Comparison of ENCODE assay signal across 20 cellular contexts in the genomic region with DNA sequence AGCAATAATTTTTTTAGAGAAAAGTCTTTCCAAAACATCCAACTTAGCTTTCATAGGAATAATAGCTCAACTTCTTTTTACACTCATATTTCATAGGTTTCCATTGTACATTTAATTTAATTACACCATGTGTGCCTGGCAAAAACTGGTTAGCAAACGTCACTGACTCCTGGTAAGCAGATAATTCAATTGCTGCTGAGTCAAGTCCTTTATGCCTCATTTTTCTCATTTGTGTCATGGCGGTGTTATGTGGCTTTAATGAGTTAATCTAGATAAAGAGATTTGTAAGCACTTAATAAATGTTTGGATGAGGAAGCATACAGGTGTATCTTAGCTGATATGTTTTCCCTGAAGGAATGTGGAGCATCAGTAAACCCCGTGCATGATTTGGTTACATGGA. TPM values are rescaled to one million over a fixed set of nuclear protein-coding genes. Genes with fewer than 3 reads are reported as not detected.
A peak's percentile ranks its signal among the peaks of the same experiment; 100 is the strongest.
DNase-seq lines count a peak whose midpoint lies in the region; ATAC-seq and TF ChIP-seq lines count a peak whose summit lies in the region.
"Had no signal": no experiment of that assay in that cellular context is flagged by ENCODE, and none has a peak within 500 bp of the region (broad histone marks: within the 10 kb centered on the region; RNA-seq: fewer than 3 reads in every experiment).

No MANE protein-coding gene starts in this region.

- DNase-seq in BE2C (peak; percentile 54), SK-N-SH (peak; percentile 51), left colon (no peak), 8988T (no peak)
- DNase-seq in effector CD8-positive, alpha-beta T cell (lab: John Stamatoyannopoulos, UW) = no peak
- DNase-seq: C1 segment of cervical spinal cord; CD8-positive, alpha-beta T cell; EL; GF-D8; H7; HFFc6; KG1; NCI-H1694; NCI-H2081; NCI-H2171; NK-92 treated with Interleukin-12 subunit alpha and Interleukin-12 subunit beta, amount 100 ng/mL, for 24 hours; T-helper 2 cell had no signal

- POLR2A ChIA-PET in HEK293 (lab: Yijun Ruan, JAX) = no interaction called here
- POLR2A ChIA-PET in SK-N-SH (lab: Yijun Ruan, JAX) = no interaction called here

- H3K4me3 ChIP-seq in BE2C (ENCODE audit: low read depth, low read length) (peak overlapping the region; percentile 28), HEK293 (ENCODE audit: low read depth, low read length) (no peak overlapping the region), SK-N-SH (ENCODE audit: low read depth in 2 of 2, low read length in 1 of 2) (no peak overlapping the region)

- no peak overlapping the region for H3K9ac ChIP-seq in SK-N-SH

- no peak for TF ChIP-seq CTCF in BE2C (IDR thresholded peaks at IDR 0.05; ENCODE audit: low read depth, low read length)
- no peak for TF ChIP-seq CTCF in HEK293 (tag by site-specific recombination; IDR thresholded peaks at IDR 0.05)
- TF ChIP-seq CTCF in SK-N-SH (IDR thresholded peaks at IDR 0.05) = no peak

- ATAC-seq in left colon = peak; percentile 6
- ATAC-seq in HG03521 (IDR thresholded peaks at IDR 0.05; ENCODE audit: unreplicated experiment) = no peak
- ATAC-seq: CD8-positive, alpha-beta T cell; Right ventricle myocardium inferior had no signal

- TF ChIP-seq EP300 in SK-N-SH (IDR thresholded peaks at IDR 0.05; ENCODE audit: borderline replicate concordance in 1 of 2, low read depth in 1 of 2, low read length in 1 of 2) = no peak

- no peaks in the 10 kb centered on the region for H3K9me2 ChIP-seq in SK-N-SH

- no peak overlapping the region for H3K4me2 ChIP-seq in SK-N-SH

- H3K79me2 ChIP-seq in SK-N-SH (ENCODE audit: insufficient read depth) = no peaks in the 10 kb centered on the region

- H3K27ac ChIP-seq in HEK293 (ENCODE audit: extremely low read depth, low read depth, low read length) = no peak overlapping the region
- H3K27ac ChIP-seq in SK-N-SH (ENCODE audit: low read depth in 2 of 2, low read length in 1 of 2) = no peak overlapping the region

- H3F3A ChIP-seq in SK-N-SH (replicated peaks; ENCODE audit: insufficient read depth) = peaks cover 3% of the 10 kb centered on the region

- H3K36me3 ChIP-seq in BE2C = no peaks in the 10 kb centered on the region
- no peaks in the 10 kb centered on the region for H3K36me3 ChIP-seq in HEK293 (ENCODE audit: control insufficient read depth in 2 of 2, insufficient read depth in 1 of 2, low read length in 2 of 2)
- no peaks in the 10 kb centered on the region for H3K36me3 ChIP-seq in SK-N-SH (replicated peaks in 1 of 2; ENCODE audit: control insufficient read depth in 1 of 2, insufficient read depth in 2 of 2, low read length in 1 of 2)

- CTCF ChIA-PET in HEK293 (lab: Yijun Ruan, JAX) = interaction anchor here (0.6 to 1.7 kb wide), 6 partner anchors 9 to 781 kb away, joined by 3 to 5 read pairs (median 3); no protein-coding TSS in a partner anchor
- CTCF ChIA-PET in SK-N-SH (lab: Yijun Ruan, JAX) = interaction anchor here (0.7 to 1.4 kb wide), 4 partner anchors 10 to 55 kb away, joined by 3 to 6 read pairs (median 3); no protein-coding TSS in a partner anchor

- WGBS in SK-N-SH (ENCODE audit: low lambda C conversion rate) = 22% methylated on average over 3 of the region's 3 CpGs

- no peak for TF ChIP-seq RAD21 in SK-N-SH (IDR thresholded peaks at IDR 0.05; ENCODE audit: low read length)

- no peaks in the 10 kb centered on the region for H4K20me1 ChIP-seq in SK-N-SH (ENCODE audit: insufficient read depth)

- H2AFZ ChIP-seq in SK-N-SH (ENCODE audit: low read depth) = no peak overlapping the region

- H3K27me3 ChIP-seq in BE2C (no peaks in the 10 kb centered on the region), SK-N-SH (ENCODE audit: insufficient read depth) (no peaks in the 10 kb centered on the region)

- H3K4me1 ChIP-seq in BE2C (peaks cover 12% of the 10 kb centered on the region), HEK293 (ENCODE audit: control insufficient read depth, insufficient read depth, low read length) (no peaks in the 10 kb centered on the region), SK-N-SH (ENCODE audit: control insufficient read depth in 1 of 2, insufficient read depth in 2 of 2, low read depth in 1 of 2, low read length in 1 of 2) (no peaks in the 10 kb centered on the region; a peak in 1 of 4 replicates)

- intact Hi-C loops in left colon (cut with DNase I, micrococcal nuclease) = no loop called here

- H3K9me3 ChIP-seq in BE2C = no peaks in the 10 kb centered on the region
- no peaks in the 10 kb centered on the region for H3K9me3 ChIP-seq in HEK293 (ENCODE audit: control insufficient read depth, insufficient read depth, low read depth, low read length)
- no peaks in the 10 kb centered on the region for H3K9me3 ChIP-seq in SK-N-SH

TF ChIP-seq in HEK293, 187 proteins besides CTCF, POLR2A, EP300 and RAD21:
- TF ChIP-seq ZIC2 (tag by site-specific recombination; IDR thresholded peaks at IDR 0.05) (no peak), ZNF48 (tag by site-specific recombination; IDR thresholded peaks at IDR 0.05) (no peak), ZNF404 (tag by site-specific recombination; IDR thresholded peaks at IDR 0.05) (no peak), ZXDB (tag by site-specific recombination; IDR thresholded peaks at IDR 0.05) (peak; percentile 18; the same call in 1 of the 2 replicates), OSR2 (tag by site-specific recombination; IDR thresholded peaks at IDR 0.05) (0 out of 2 replicates have a peak, but pooled peaks have one; percentile 16)
TF ChIP-seq in HEK293: peak in this region for 2.

TF ChIP-seq in SK-N-SH, 30 proteins besides CTCF, POLR2A, EP300 and RAD21:
- TF ChIP-seq CHD2 (IDR thresholded peaks at IDR 0.05; ENCODE audit: low read length, partially characterized antibody) (peak; percentile 13), NFIC (IDR thresholded peaks at IDR 0.05; ENCODE audit: borderline replicate concordance) (no peak), GATA2 (CRISPR knock-in tag; IDR thresholded peaks at IDR 0.05) (0 out of 2 replicates have a peak, but pooled peaks have one; percentile 10), RXRA (IDR thresholded peaks at IDR 0.05; ENCODE audit: borderline replicate concordance, low read depth) (no peak), NRF1 (IDR thresholded peaks at IDR 0.05; ENCODE audit: low read depth, low read length) (no peak), TCF12 (IDR thresholded peaks at IDR 0.05) (0 out of 2 replicates have a peak, but pooled peaks have one; percentile 7), FOSL2 (IDR thresholded peaks at IDR 0.05; ENCODE audit: borderline replicate concordance, low read depth) (no peak), MXI1 (IDR thresholded peaks at IDR 0.05; ENCODE audit: low read depth, low read length) (peak; percentile 45; the same call in 1 of the 2 replicates), MEF2A (IDR thresholded peaks at IDR 0.05; ENCODE audit: borderline replicate concordance, low read depth) (no peak), EZH2phosphoT487 (IDR thresholded peaks at IDR 0.05; ENCODE audit: borderline replicate concordance, low read depth) (no peak)

RNA-seq across cellular contexts. Expression of a gene that starts 41.2 kb away (rescaled TPM):
- polyA plus RNA-seq in BE2C (2012; ENCODE audit: insufficient read depth, insufficient read length, low read depth) = 11.9 TPM
- 14.2 and 17.9 TPM in 2 replicates for polyA plus RNA-seq in SK-N-SH (2012; rRNA removed)
- polyA plus RNA-seq in SK-N-SH (2012; cell fraction: cytosol; rRNA removed) = 10.2 and 11.8 TPM in 2 replicates
- 22.9 and 30.0 TPM in 2 replicates for polyA plus RNA-seq in SK-N-SH (2012; cell fraction: nucleus; rRNA removed)
- total RNA-seq in left colon = 100 to 1,000 TPM; 110 to 124 TPM

Comparison
In these comparisons a context has a peak if more than half of its experiments do, and no peak if none do; other contexts are left out.
1. DNase-seq: peak in BE2C (single experiment) and SK-N-SH (single experiment); none in left colon (0 of 2), effector CD8-positive, alpha-beta T cell (single experiment) and 8988T (single experiment).